Comparison of ENCODE assay signal across 23 cellular contexts in genomic region chr18:79542876-79543750, GRCh38.
A peak's percentile ranks its signal among the peaks of the same experiment; 100 is the strongest.
DNase-seq lines count a peak whose midpoint lies in the region; ATAC-seq lines count a peak whose summit lies in the region.
"Had no signal": no experiment of that assay in that cellular context is flagged by ENCODE, and none has a peak within 500 bp of the region (broad histone marks: within the 10 kb centered on the region; RNA-seq: fewer than 3 reads in every experiment).

No MANE protein-coding gene starts in this region.

- peaks cover 8% of the 10 kb centered on the region for H3K9me3 Mint-ChIP-seq in activated T-helper 17 cell treated with anti-CD3 and anti-CD28 coated beads, Interleukin-2, amount 50 U/mL, for 72 hours
- H3K9me3 Mint-ChIP-seq: activated B cell treated with CpG ODN at 0.5 μM for 24 hours; activated CD8-positive, alpha-beta T cell treated with anti-CD3 and anti-CD28 coated beads for 36 hours; CD8-positive, alpha-beta T cell had no signal

- H3K36me3 Mint-ChIP-seq in activated T-helper 17 cell treated with anti-CD3 and anti-CD28 coated beads, Interleukin-2, amount 50 U/mL, for 72 hours (ENCODE audit: low read depth) = no peaks in the 10 kb centered on the region
- H3K36me3 Mint-ChIP-seq: activated naive CD4-positive, alpha-beta T cell treated with anti-CD3 and anti-CD28 coated beads, Interleukin-2, amount 50 U/mL, for 72 hours; CD8-positive, alpha-beta T cell had no signal

- intact Hi-C loops in left cardiac atrium (cut with DNase I) = no loop called here

- H3K27ac Mint-ChIP-seq in activated T-helper 17 cell treated with anti-CD3 and anti-CD28 coated beads, Interleukin-2, amount 50 U/mL, for 72 hours = no peak overlapping the region
- H3K27ac Mint-ChIP-seq: activated B cell treated with CpG ODN at 0.5 μM for 24 hours; activated CD8-positive, alpha-beta T cell treated with anti-CD3 and anti-CD28 coated beads for 36 hours; activated naive CD4-positive, alpha-beta T cell treated with anti-CD3 and anti-CD28 coated beads, Interleukin-2, amount 50 U/mL, for 72 hours; activated T-cell treated with anti-CD3 and anti-CD28 coated beads, Interleukin-2, amount 50 U/mL, for 72 hours; CD8-positive, alpha-beta T cell had no signal

- H3K27me3 Mint-ChIP-seq in activated T-helper 17 cell treated with anti-CD3 and anti-CD28 coated beads, Interleukin-2, amount 50 U/mL, for 72 hours = peaks cover 3% of the 10 kb centered on the region
- H3K27me3 Mint-ChIP-seq: activated B cell treated with CpG ODN at 0.5 μM for 24 hours; activated CD8-positive, alpha-beta T cell treated with anti-CD3 and anti-CD28 coated beads for 36 hours had no signal

- no peak overlapping the region for H3K4me3 Mint-ChIP-seq in activated T-helper 17 cell treated with anti-CD3 and anti-CD28 coated beads, Interleukin-2, amount 50 U/mL, for 72 hours
- H3K4me3 Mint-ChIP-seq: activated B cell treated with CpG ODN at 0.5 μM for 24 hours; activated CD8-positive, alpha-beta T cell treated with anti-CD3 and anti-CD28 coated beads for 36 hours; activated T-cell treated with anti-CD3 and anti-CD28 coated beads, Interleukin-2, amount 50 U/mL, for 72 hours; CD8-positive, alpha-beta T cell had no signal

- H3K27ac ChIP-seq in caudate nucleus (ENCODE audit: low read depth, low read length) (peak overlapping the region; percentile 94), substantia nigra (ENCODE audit: low read depth, low read length, poor library complexity, severe bottlenecking) (peak overlapping the region; percentile 82)
- H3K27ac ChIP-seq: ovary, suprapubic skin had no signal

- DNase-seq in caudate nucleus (lab: John Stamatoyannopoulos, UW) (peak in 39 of 61 donors; percentile 9 to 79 (median 43)), left cardiac atrium (peak; percentile 67), midbrain (lab: John Stamatoyannopoulos, UW) (peak; percentile 47), substantia nigra (lab: John Stamatoyannopoulos, UW) (peak in 38 of 49 donors; percentile 20 to 83 (median 51)), OCI-M2 (lab: John Stamatoyannopoulos, UW; ENCODE audit: unreplicated experiment) (no peak)
- DNase-seq: activated B cell treated with CpG ODN at 0.5 μM for 24 hours; activated CD8-positive, alpha-beta T cell treated with anti-CD3 and anti-CD28 coated beads for 36 hours; activated T-cell treated with anti-CD3 and anti-CD28 coated beads, Interleukin-2, amount 50 U/mL, for 72 hours; CD8-positive, alpha-beta T cell; DMS53; KG1; MV-4-11; NCI-H187 treated with DMSO at 0.1 percent for 48 hours; NCI-H226; stimulated activated CD4-positive, alpha-beta T cell treated with anti-CD3 and anti-CD28 coated beads, Interleukin-4, amount 100 ng/mL, for 4 hours; T-helper 9 cell had no signal

- ATAC-seq in left cardiac atrium = peak; percentile 78
- ATAC-seq in HG02973 (IDR thresholded peaks at IDR 0.05; ENCODE audit: unreplicated experiment) = no peak
- ATAC-seq in activated T-helper 17 cell treated with anti-CD3 and anti-CD28 coated beads, Interleukin-2, amount 50 U/mL, for 72 hours (replicated peaks) = no peak
- ATAC-seq: activated CD8-positive, alpha-beta T cell treated with anti-CD3 and anti-CD28 coated beads for 36 hours; activated T-cell treated with anti-CD3 and anti-CD28 coated beads, Interleukin-2, amount 50 U/mL, for 72 hours; CD8-positive, alpha-beta T cell; Panc1; SK-N-SH treated with all-trans-retinoic acid at 6 μM for 48 hours had no signal

- peaks cover 7% of the 10 kb centered on the region for H3K4me1 Mint-ChIP-seq in activated T-helper 17 cell treated with anti-CD3 and anti-CD28 coated beads, Interleukin-2, amount 50 U/mL, for 72 hours
- H3K4me1 Mint-ChIP-seq: activated B cell treated with CpG ODN at 0.5 μM for 24 hours had no signal

Comparison
In these comparisons a context has a peak if more than half of its experiments do, and no peak if none do; other contexts are left out.
1. ATAC-seq: peak in left cardiac atrium (2 of 2); none in HG02973 (single experiment) and activated T-helper 17 cell treated with anti-CD3 and anti-CD28 coated beads, Interleukin-2, amount 50 U/mL, for 72 hours (single experiment).